ENCODE assay signal across 23 cellular contexts in the genomic region with DNA sequence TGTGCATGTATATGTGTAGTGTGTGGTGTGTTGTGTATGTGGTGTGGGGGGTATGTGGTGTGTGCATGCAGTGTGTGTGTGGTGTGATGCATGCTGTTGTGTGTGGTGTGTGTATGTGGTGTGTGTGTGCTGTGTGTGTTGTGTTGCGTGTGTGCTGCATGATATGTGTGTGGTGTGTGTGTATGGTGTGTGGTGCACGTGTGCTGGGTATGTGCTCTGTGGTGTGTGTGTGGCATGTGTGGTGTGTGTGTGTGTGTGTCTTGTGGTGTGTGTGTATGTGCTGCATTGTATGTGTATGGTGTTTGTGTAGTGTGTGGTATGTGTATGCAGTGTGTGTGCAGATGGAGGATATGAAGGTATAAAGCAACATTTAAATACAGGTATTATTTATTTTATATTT. TPM values are rescaled to one million over a fixed set of nuclear protein-coding genes. Genes with fewer than 3 reads are reported as not detected.
A peak's percentile ranks its signal among the peaks of the same experiment; 100 is the strongest.
DNase-seq lines count a peak whose midpoint lies in the region; ATAC-seq, FAIRE-seq and TF ChIP-seq lines count a peak whose summit lies in the region.
"Had no signal": no experiment of that assay in that cellular context is flagged by ENCODE, and none has a peak within 500 bp of the region (broad histone marks: within the 10 kb centered on the region; RNA-seq: fewer than 3 reads in every experiment).

No MANE protein-coding gene starts in this region.

- intact Hi-C loops in K562 (cut with micrococcal nuclease) = no loop called here
- intact Hi-C loops in aorta (cut with DNase I) = no loop called here

- in situ Hi-C loops in K562 (cut with MboI) = no loop called here

- TF ChIP-seq CTCF in K562 (IDR thresholded peaks at IDR 0.05 in 2 of 3, conservative IDR thresholded peaks at IDR 0.05 in 1 of 3; ENCODE audit: insufficient read depth in 2 of 3, low read depth in 1 of 3, low read length in 3 of 3) = no peak

- TF ChIP-seq EP300 in K562 (IDR thresholded peaks at IDR 0.05; ENCODE audit: low read length) = no peak

- TF ChIP-seq POLR2A in K562 (conservative IDR thresholded peaks at IDR 0.05) = no peak

- no peaks in the 10 kb centered on the region for H3K9me1 ChIP-seq in K562 (ENCODE audit: control insufficient read depth, insufficient read depth, low read length)

- H2AFZ ChIP-seq in K562 (ENCODE audit: low read depth, low read length) = no peak overlapping the region

- FAIRE-seq in HTR-8/SVneo (lab: Jason Lieb, UNC) (peak; percentile 92), K562 (lab: Jason Lieb, UNC) (no peak), urothelium cell line (lab: Jason Lieb, UNC) (peak; percentile 99)
- FAIRE-seq: A204.1, G401.6 had no signal

- no peaks in the 10 kb centered on the region for H3K79me2 ChIP-seq in K562 (ENCODE audit: control insufficient read depth, insufficient read depth, low read length)

- no peak for TF ChIP-seq RAD21 in K562 (CRISPR knock-in tag; conservative IDR thresholded peaks at IDR 0.05 in 1 of 2, IDR thresholded peaks at IDR 0.05 in 1 of 2)

- H3K27ac ChIP-seq in K562 (ENCODE audit: extremely low read depth, low read depth, low read length) (no peak overlapping the region), aorta (ENCODE audit: low read depth in 1 of 2, low read length in 2 of 2) (no peak overlapping the region)
- H3K27ac ChIP-seq: HL-60, KMS-11 had no signal

- H3K9ac ChIP-seq in K562 (ENCODE audit: insufficient read depth in 1 of 2, low read depth in 2 of 2, low read length in 2 of 2) = no peak overlapping the region
- H3K9ac ChIP-seq: KMS-11 had no signal

- H3K4me3 ChIP-seq in K562 (no peak overlapping the region), aorta (ENCODE audit: low read length in 2 of 2) (no peak overlapping the region)
- H3K4me3 ChIP-seq: HAP-1 had no signal

- no peaks in the 10 kb centered on the region; a peak in 1 of 5 replicates for H3K4me1 ChIP-seq in K562 (replicated peaks in 1 of 2; ENCODE audit: control insufficient read depth in 2 of 2, insufficient read depth in 2 of 2, low read length in 2 of 2)
- no peaks in the 10 kb centered on the region for H3K4me1 ChIP-seq in aorta (ENCODE audit: control insufficient read depth in 1 of 2, insufficient read depth in 2 of 2, low read length in 2 of 2)
- H3K4me1 ChIP-seq: BE2C, HAP-1 had no signal

- no peaks in the 10 kb centered on the region for H3K27me3 ChIP-seq in K562 (ENCODE audit: control insufficient read depth in 2 of 2, insufficient read depth in 2 of 2, low read length in 2 of 2)
- H3K27me3 ChIP-seq in aorta (ENCODE audit: control insufficient read depth in 1 of 2, insufficient read depth in 2 of 2, low read length in 1 of 2) = no peaks in the 10 kb centered on the region
- H3K27me3 ChIP-seq: BE2C had no signal

- no peak overlapping the region for H3K4me2 ChIP-seq in K562 (ENCODE audit: insufficient read depth, low read length)
- H3K4me2 ChIP-seq: KMS-11 had no signal

- no peaks in the 10 kb centered on the region for H3K9me3 ChIP-seq in K562 (replicated peaks; ENCODE audit: control insufficient read depth, insufficient read depth, low read depth, low read length)
- H3K9me3 ChIP-seq in aorta (ENCODE audit: control insufficient read depth, low read length) = no peaks in the 10 kb centered on the region
- H3K9me3 ChIP-seq: BE2C, HAP-1 had no signal

- POLR2A ChIA-PET in K562 (lab: Yijun Ruan, JAX) = no interaction called here

- H3K36me3 ChIP-seq in K562 (ENCODE audit: control insufficient read depth, insufficient read depth, low read length) (no peaks in the 10 kb centered on the region), aorta (ENCODE audit: control insufficient read depth in 1 of 2, insufficient read depth in 2 of 2, low read length in 1 of 2) (no peaks in the 10 kb centered on the region)
- H3K36me3 ChIP-seq: BE2C, HAP-1 had no signal

- WGBS in K562 (ENCODE audit: insufficient coverage, low coverage, missing lambda C conversion rate) = 0% methylated on average over 2 of the region's 2 CpGs
- WGBS in aorta, 2 donors = 91 to 97% methylated on average over 2 of the region's 2 CpGs

- ATAC-seq in K562 (no peak), aorta (ENCODE audit: low FRiP score) (no peak)

- CTCF ChIA-PET in K562 (lab: Yijun Ruan, JAX; ENCODE audit: low intra/inter-chr PET ratio) = no interaction called here

- H4K20me1 ChIP-seq in K562 (replicated peaks; ENCODE audit: control insufficient read depth, insufficient read depth, low read length) = no peaks in the 10 kb centered on the region

- DNase-seq in HTR-8/SVneo (ENCODE audit: insufficient read length, low spot score) = no peak
- DNase-seq in K562 (ENCODE audit: extremely low read depth in 1 of 4, low spot score in 3 of 4) = no peak
- peak; percentile 2 for DNase-seq in islet precursor cell
- DNase-seq in urothelium cell line (ENCODE audit: low spot score) = no peak
- DNase-seq in aorta = no peak
- DNase-seq in anterior cingulate cortex (lab: John Stamatoyannopoulos, UW) = no peak
- no peak for DNase-seq in epidermal melanocyte (ENCODE audit: insufficient read length, low spot score)
- DNase-seq: ACHN; BE2C; C1 segment of cervical spinal cord; CD4-positive, CD25-positive, alpha-beta regulatory T cell; CD8-positive, alpha-beta memory T cell; COR-L47; DMS 273 treated with DMSO at 0.1 percent for 48 hours; DMS53; DND-41; EL; GOT3 had no signal

- no TSS peak for BruUV-seq in K562 (replicated peaks; lab: Mats Ljungman, UMichigan)

TF ChIP-seq in K562, 482 proteins besides CTCF, POLR2A, EP300 and RAD21:
- 0 out of 2 replicates have a peak, but pooled peaks have one; percentile 36 for TF ChIP-seq TSC22D4 (tag; IDR thresholded peaks at IDR 0.05)
- no peak for TF ChIP-seq ZNF436 (CRISPR knock-in tag; IDR thresholded peaks at IDR 0.05)

RNA-seq across cellular contexts. Expression of a gene that starts 50.5 kb away (rescaled TPM):
- total RNA-seq in K562 (2011; cell fraction: chromatin; rRNA removed; ENCODE audit: low replicate concordance) = 19.4 and 24.0 TPM in 2 replicates
- total RNA-seq in K562 (2011; cell fraction: nucleolus; rRNA removed) = 23.8 TPM in 2 replicates
- 42.3 and 44.0 TPM in 2 replicates for total RNA-seq in K562 (2011; cell fraction: nucleoplasm; rRNA removed)
- 92.9 and 123 TPM in 2 replicates for total RNA-seq in K562 (2014; rRNA removed)
- 300 and 321 TPM in 2 replicates for total RNA-seq in K562 (2014; rRNA removed; fragmentation: Illumina TruSeq; extraction: Trizol)
- total RNA-seq in K562 (2015; rRNA removed; fragmentation: Illumina TruSeq; extraction: Trizol) = 339 and 348 TPM in 2 replicates
- total RNA-seq in K562 (2021) = 146 and 167 TPM in 2 replicates
- 429 and 448 TPM in 2 replicates for polyA plus RNA-seq in K562 (2011; rRNA removed)
- 508 and 550 TPM in 2 replicates for polyA plus RNA-seq in K562 (2011; cell fraction: cytosol; rRNA removed)
- 67.9 and 138 TPM in 2 replicates for polyA plus RNA-seq in K562 (2011; cell fraction: nucleus; rRNA removed)
- 138 and 394 TPM in 2 replicates for polyA plus RNA-seq in K562 (2012)
- 248 and 256 TPM in 2 replicates for polyA plus RNA-seq in K562 (2014; fragmentation: Illumina TruSeq; extraction: Trizol)
- 100 to 1,000 TPM; 853 to 941 TPM for polyA plus RNA-seq in K562 (2014; fragmentation: Nextera tagmentation; extraction: Ambion mirVana)
- polyA plus RNA-seq in K562 (2014; rRNA removed) = 241 and 319 TPM in 2 replicates
- polyA minus RNA-seq in K562 (2011; rRNA and poly(A)+ RNA removed) = 181 and 187 TPM in 2 replicates
- 77.6 and 77.9 TPM in 2 replicates for polyA minus RNA-seq in K562 (2011; cell fraction: cytosol; rRNA and poly(A)+ RNA removed)
- 18.2 and 31.9 TPM in 2 replicates for polyA minus RNA-seq in K562 (2011; cell fraction: nucleus; rRNA and poly(A)+ RNA removed)
- total RNA-seq in aorta = 1 to 10 TPM; 5.4 to 8.9 TPM
- polyA plus RNA-seq in aorta = 10 to 100 TPM in 1 of 2 donors, 1 to 10 TPM in 1; 5.7 to 14.9 TPM

RNA-seq across cellular contexts. Expression of a gene that starts 57.8 kb away (rescaled TPM):
- total RNA-seq in K562 (2011; cell fraction: chromatin; rRNA removed; ENCODE audit: low replicate concordance) = 54.0 and 118 TPM in 2 replicates
- total RNA-seq in K562 (2011; cell fraction: nucleolus; rRNA removed) = 25.5 and 35.9 TPM in 2 replicates
- total RNA-seq in K562 (2011; cell fraction: nucleoplasm; rRNA removed) = 63.3 and 77.9 TPM in 2 replicates
- 20.1 and 20.6 TPM in 2 replicates for total RNA-seq in K562 (2014; rRNA removed)
- 27.7 and 30.6 TPM in 2 replicates for total RNA-seq in K562 (2014; rRNA removed; fragmentation: Illumina TruSeq; extraction: Trizol)
- 25.6 and 26.1 TPM in 2 replicates for total RNA-seq in K562 (2015; rRNA removed; fragmentation: Illumina TruSeq; extraction: Trizol)
- total RNA-seq in K562 (2021) = 23.9 and 25.0 TPM in 2 replicates
- 39.7 and 41.6 TPM in 2 replicates for polyA plus RNA-seq in K562 (2011; rRNA removed)
- polyA plus RNA-seq in K562 (2011; cell fraction: cytosol; rRNA removed) = 15.8 and 21.9 TPM in 2 replicates
- polyA plus RNA-seq in K562 (2011; cell fraction: nucleus; rRNA removed) = 56.1 and 71.8 TPM in 2 replicates
- 16.4 and 25.8 TPM in 2 replicates for polyA plus RNA-seq in K562 (2012)
- polyA plus RNA-seq in K562 (2014; fragmentation: Illumina TruSeq; extraction: Trizol) = 30.8 and 36.0 TPM in 2 replicates
- 1 to 10 TPM; 3.2 to 3.9 TPM for polyA plus RNA-seq in K562 (2014; fragmentation: Nextera tagmentation; extraction: Ambion mirVana)
- 26.6 and 31.0 TPM in 2 replicates for polyA plus RNA-seq in K562 (2014; rRNA removed)
- 24.6 and 30.1 TPM in 2 replicates for polyA minus RNA-seq in K562 (2011; rRNA and poly(A)+ RNA removed)
- 9.4 and 14.0 TPM in 2 replicates for polyA minus RNA-seq in K562 (2011; cell fraction: cytosol; rRNA and poly(A)+ RNA removed)
- 23.8 and 38.4 TPM in 2 replicates for polyA minus RNA-seq in K562 (2011; cell fraction: nucleus; rRNA and poly(A)+ RNA removed)
- 10 to 100 TPM; 47.2 to 49.0 TPM for total RNA-seq in aorta
- polyA plus RNA-seq in aorta = 10 to 100 TPM in 1 of 2 donors, 1 to 10 TPM in 1; 7.0 to 29.9 TPM
